ENCODE assay signal across 22 cellular contexts in the genomic region with DNA sequence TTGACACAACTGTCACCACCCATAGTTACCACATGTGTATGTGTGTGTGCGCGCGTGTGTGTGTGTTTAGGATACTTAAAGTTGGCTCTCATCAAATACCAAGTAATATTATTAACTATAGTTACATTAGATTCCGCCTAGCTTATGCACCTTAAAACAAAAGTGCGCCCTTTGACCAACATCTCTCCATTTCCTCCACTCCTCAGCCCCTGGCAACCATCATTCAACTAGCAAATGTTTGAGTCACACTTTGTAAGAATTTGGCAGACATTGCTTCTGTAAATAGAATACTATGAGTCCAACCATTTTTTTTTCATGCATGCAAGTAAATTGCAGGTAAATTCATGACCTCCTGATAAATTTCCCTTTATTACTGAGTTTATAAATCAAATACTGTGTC.
DNase-seq lines count a peak whose midpoint lies in the region; ATAC-seq and TF ChIP-seq lines count a peak whose summit lies in the region.
"Had no signal": no experiment of that assay in that cellular context is flagged by ENCODE, and none has a peak within 500 bp of the region (broad histone marks: within the 10 kb centered on the region; RNA-seq: fewer than 3 reads in every experiment).

No MANE protein-coding gene starts in this region.

- POLR2A ChIA-PET in PC-9 (lab: Charles Lee; ENCODE audit: unreplicated experiment): no interaction called here

- no peaks in the 10 kb centered on the region for H4K20me1 ChIP-seq in GM23248 (ENCODE audit: insufficient read depth)
- H4K20me1 ChIP-seq in PC-9 (ENCODE audit: insufficient read depth): no peaks in the 10 kb centered on the region
- H4K20me1 ChIP-seq: BLaER1 treated with 17β-estradiol and CSF1 and Interleukin-3, amounts not matched to agents 10 nM and 100 nM had no signal

- CTCF ChIA-PET in PC-9 (lab: Charles Lee): interaction anchor here (0.6 kb wide), 1 partner anchor 1585 kb away, joined by 7 read pairs; no protein-coding TSS in a partner anchor

- H3K9ac ChIP-seq in GM23248: no peak overlapping the region
- H3K9ac ChIP-seq: BLaER1 treated with 17β-estradiol and CSF1 and Interleukin-3, amounts not matched to agents 10 nM and 100 nM had no signal

- H2AFZ ChIP-seq in GM23248 (no peak overlapping the region), PC-9 (no peak overlapping the region)

- H3K4me2 ChIP-seq in GM23248 (ENCODE audit: unreplicated experiment): no peak overlapping the region
- no peak overlapping the region for H3K4me2 ChIP-seq in PC-9
- H3K4me2 ChIP-seq: BLaER1 treated with 17β-estradiol and CSF1 and Interleukin-3, amounts not matched to agents 10 nM and 100 nM had no signal

- WGBS in GM23248 (ENCODE audit: low coverage in 1 of 2, low lambda C conversion rate in 2 of 2, missing lambda C conversion rate in 2 of 2), 2 experiments: 97 to 99% methylated on average over 5 of the region's 5 CpGs

- H3K9me3 ChIP-seq in GM23248 (ENCODE audit: low read depth) (no peaks in the 10 kb centered on the region), PC-9 (ENCODE audit: insufficient read depth, low read depth) (no peaks in the 10 kb centered on the region)
- H3K9me3 ChIP-seq: BLaER1 treated with 17β-estradiol and CSF1 and Interleukin-3, amounts not matched to agents 10 nM and 100 nM had no signal

- peaks cover 12% of the 10 kb centered on the region; the same call in 1 of the 2 replicates for H3K79me2 ChIP-seq in GM23248 (ENCODE audit: insufficient read depth)
- H3K79me2 ChIP-seq in PC-9 (ENCODE audit: low read depth): no peaks in the 10 kb centered on the region

- no peak overlapping the region for H3K4me3 Mint-ChIP-seq in activated T-helper 17 cell treated with anti-CD3 and anti-CD28 coated beads, Interleukin-2, amount 50 U/mL, for 72 hours
- H3K4me3 Mint-ChIP-seq: activated CD8-positive, alpha-beta T cell treated with anti-CD3 and anti-CD28 coated beads, Interleukin-2, amount 10 ng/mL, durations not matched to agents 7 days and 5 days; activated naive CD8-positive, alpha-beta T cell; activated T-cell treated with anti-CD3 and anti-CD28 coated beads, Interleukin-2, amount 50 U/mL, for 4 hours had no signal

- intact Hi-C loops in PC-9 (cut with micrococcal nuclease; ENCODE audit: unreplicated experiment): no loop called here

- no peaks in the 10 kb centered on the region for H3K27me3 Mint-ChIP-seq in activated T-helper 17 cell treated with anti-CD3 and anti-CD28 coated beads, Interleukin-2, amount 50 U/mL, for 72 hours
- H3K27me3 Mint-ChIP-seq: activated naive CD8-positive, alpha-beta T cell had no signal

- in situ Hi-C loops in GM23248 (cut with MboI): no loop called here

- no TSS peak for BruUV-seq in PC-9 (replicated peaks; lab: Mats Ljungman, UMichigan)

- H3K27ac Mint-ChIP-seq in activated T-helper 17 cell treated with anti-CD3 and anti-CD28 coated beads, Interleukin-2, amount 50 U/mL, for 72 hours: no peak overlapping the region
- H3K27ac Mint-ChIP-seq: activated CD8-positive, alpha-beta T cell treated with anti-CD3 and anti-CD28 coated beads, Interleukin-2, amount 10 ng/mL, durations not matched to agents 7 days and 5 days; activated naive CD8-positive, alpha-beta T cell had no signal

- H3K27me3 ChIP-seq in GM23248 (replicated peaks; ENCODE audit: insufficient read depth): no peaks in the 10 kb centered on the region
- no peaks in the 10 kb centered on the region for H3K27me3 ChIP-seq in PC-9 (ENCODE audit: insufficient read depth, low read depth)
- H3K27me3 ChIP-seq: BLaER1 treated with 17β-estradiol and CSF1 and Interleukin-3, amounts not matched to agents 10 nM and 100 nM; cardiac muscle cell had no signal

- ATAC-seq in activated T-helper 17 cell treated with anti-CD3 and anti-CD28 coated beads, Interleukin-2, amount 50 U/mL, for 72 hours (replicated peaks): no peak
- no peak for ATAC-seq in GM21447 (IDR thresholded peaks at IDR 0.05; ENCODE audit: unreplicated experiment)
- ATAC-seq: activated CD8-positive, alpha-beta T cell treated with anti-CD3 and anti-CD28 coated beads, Interleukin-2, amount 10 ng/mL, durations not matched to agents 7 days and 5 days; activated T-cell treated with anti-CD3 and anti-CD28 coated beads, Interleukin-2, amount 50 U/mL, for 4 hours had no signal

- TF ChIP-seq CTCF in PC-9 (conservative IDR thresholded peaks at IDR 0.05): no peak

- H3K4me3 ChIP-seq in GM23248 (no peak overlapping the region), PC-9 (no peak overlapping the region)
- H3K4me3 ChIP-seq: BLaER1 treated with 17β-estradiol and CSF1 and Interleukin-3, amounts not matched to agents 10 nM and 100 nM; cardiac muscle cell; SK-N-MC had no signal

- no peaks in the 10 kb centered on the region for H3F3A ChIP-seq in GM23248 (ENCODE audit: insufficient read depth)
- no peaks in the 10 kb centered on the region for H3F3A ChIP-seq in PC-9 (ENCODE audit: insufficient read depth, low read depth)

- H3K9me3 Mint-ChIP-seq in activated T-helper 17 cell treated with anti-CD3 and anti-CD28 coated beads, Interleukin-2, amount 50 U/mL, for 72 hours: no peaks in the 10 kb centered on the region
- H3K9me3 Mint-ChIP-seq: activated T-cell treated with anti-CD3 and anti-CD28 coated beads, Interleukin-2, amount 50 U/mL, for 4 hours had no signal

- H3K27ac ChIP-seq in GM23248 (no peak overlapping the region), PC-9 (no peak overlapping the region)
- H3K27ac ChIP-seq: BLaER1 treated with 17β-estradiol and CSF1 and Interleukin-3, amounts not matched to agents 10 nM and 100 nM; cardiac muscle cell; SK-N-MC had no signal

- H3K36me3 Mint-ChIP-seq in activated T-helper 17 cell treated with anti-CD3 and anti-CD28 coated beads, Interleukin-2, amount 50 U/mL, for 72 hours (ENCODE audit: low read depth): peaks cover 60% of the 10 kb centered on the region

- H3K4me1 ChIP-seq in GM23248 (ENCODE audit: insufficient read depth) (no peaks in the 10 kb centered on the region; the same call in 1 of the 2 replicates), PC-9 (replicated peaks; ENCODE audit: insufficient read depth) (0 out of 2 replicates have a peak, but pooled peaks cover 9% of the 10 kb centered on the region)
- H3K4me1 ChIP-seq: BLaER1 treated with 17β-estradiol and CSF1 and Interleukin-3, amounts not matched to agents 10 nM and 100 nM had no signal

- H3K36me3 ChIP-seq in GM23248 (ENCODE audit: low read depth) (peaks cover 43% of the 10 kb centered on the region), PC-9 (ENCODE audit: low read depth) (0 out of 2 replicates have a peak, but pooled peaks cover 6% of the 10 kb centered on the region)
- H3K36me3 ChIP-seq: cardiac muscle cell had no signal

- peak; percentile 60 for DNase-seq in GM23248
- peak; percentile 19 to 39 for DNase-seq in PC-9
- DNase-seq in fibroblast of gingiva (ENCODE audit: low read depth): peak; percentile 26
- DNase-seq in renal cortical epithelial cell (ENCODE audit: low read depth): peak; percentile 31
- no peak for DNase-seq in NOMO-1 treated with DMSO at 0.1 percent for 48 hours (lab: John Stamatoyannopoulos, UW; ENCODE audit: unreplicated experiment)
- DNase-seq in ecto neural progenitor cell (ENCODE audit: low spot score): no peak
- DNase-seq: activated CD4-positive, CD25-positive, alpha-beta regulatory T cell; activated CD8-positive, alpha-beta T cell treated with anti-CD3 and anti-CD28 coated beads, Interleukin-2, amount 10 ng/mL, durations not matched to agents 7 days and 5 days; activated T-cell treated with anti-CD3 and anti-CD28 coated beads, Interleukin-2, amount 50 U/mL, for 4 hours; effector CD8-positive, alpha-beta T cell; foreskin melanocyte; kidney glomerular epithelial cell; NCI-H1694 treated with DMSO at 0.1 percent for 48 hours; stimulated activated CD4-positive, alpha-beta T cell treated with anti-CD3 and anti-CD28 coated beads, Interleukin-12 subunit alpha, Interleukin-12 subunit beta, amount 100 ng/mL, for 4 hours; stimulated activated CD8-positive, alpha-beta memory T cell treated with anti-CD3 and anti-CD28 coated beads, Interleukin-4, amount 100 ng/mL, for 48 hours; T-helper 9 cell had no signal

- no peaks in the 10 kb centered on the region for H3K4me1 Mint-ChIP-seq in activated T-helper 17 cell treated with anti-CD3 and anti-CD28 coated beads, Interleukin-2, amount 50 U/mL, for 72 hours

- H3K9me2 ChIP-seq in GM23248 (ENCODE audit: insufficient read depth) (no peaks in the 10 kb centered on the region), PC-9 (ENCODE audit: insufficient read depth) (no peaks in the 10 kb centered on the region)

Comparison
In these comparisons a context has a peak if more than half of its experiments do, and no peak if none do; other contexts are left out.
1. DNase-seq: peak in GM23248 (single experiment), PC-9 (2 of 2), fibroblast of gingiva (single experiment) and renal cortical epithelial cell (single experiment); none in NOMO-1 treated with DMSO at 0.1 percent for 48 hours (single experiment) and ecto neural progenitor cell (single experiment).